6 cellular contexts compared by ENCODE assay signal in genomic region chr12:6936642-6937480, GRCh38. TPM values are rescaled to one million over a fixed set of nuclear protein-coding genes. Genes with fewer than 3 reads are reported as not detected.
DNase-seq lines count a peak whose midpoint lies in the region; ATAC-seq and TF ChIP-seq lines count a peak whose summit lies in the region.

No MANE protein-coding gene starts in this region.

- H3K36me3 ChIP-seq in DOHH2 (ENCODE audit: control insufficient read depth, low read length) (peaks cover 2% of the 10 kb centered on the region), MM.1S (replicated peaks; ENCODE audit: insufficient read depth, low read length) (no peaks in the 10 kb centered on the region), neural cell (ENCODE audit: insufficient read depth, low read length) (peaks cover 8% of the 10 kb centered on the region)

- no peak for ATAC-seq in GM18858 (IDR thresholded peaks at IDR 0.05; ENCODE audit: unreplicated experiment)

- peak overlapping the region; percentile 57 to 90 (median 87) for H3K4me3 Mint-ChIP-seq in brain

- H3K9me3 ChIP-seq in DOHH2 (ENCODE audit: control insufficient read depth, insufficient read depth, low read length) (no peaks in the 10 kb centered on the region), MM.1S (replicated peaks; ENCODE audit: insufficient read depth, low read length) (no peaks in the 10 kb centered on the region), neural cell (ENCODE audit: low read length) (no peaks in the 10 kb centered on the region)

- H3K4me1 Mint-ChIP-seq in brain: peaks cover 70% of the 10 kb centered on the region

- in situ Hi-C loops in KBM-7 (cut with MboI; ENCODE audit: low pct_unique_long_range_greater_than_20kb, low sequenced_read_pairs): no loop called here

- H3F3A ChIP-seq in DOHH2 (ENCODE audit: control insufficient read depth, insufficient read depth): peaks cover 5% of the 10 kb centered on the region; the same call in 1 of the 2 replicates
- peaks cover 7% of the 10 kb centered on the region; the same call in 1 of the 2 replicates for H3F3A ChIP-seq in MM.1S (ENCODE audit: insufficient read depth, low read length)
- H3F3A ChIP-seq in neural cell (ENCODE audit: insufficient read depth, low read length, poor library complexity, severe bottlenecking): peaks cover 3% of the 10 kb centered on the region

- H3K4me2 ChIP-seq in DOHH2 (ENCODE audit: low read length): peak overlapping the region; percentile 96
- peak overlapping the region; percentile 76 for H3K4me2 ChIP-seq in MM.1S (ENCODE audit: low read depth, low read length)
- H3K4me2 ChIP-seq in neural cell (ENCODE audit: low read length): no peak overlapping the region

- H3K27ac ChIP-seq in DOHH2 (ENCODE audit: low read depth, low read length) (peak overlapping the region; percentile 85), MM.1S (ENCODE audit: low read length) (peak overlapping the region; percentile 88; the same call in 1 of the 2 replicates), neural cell (ENCODE audit: low read length) (peak overlapping the region; percentile 91)

- no peak for TF ChIP-seq RAD21 in neural cell (conservative IDR thresholded peaks at IDR 0.05)

- H3K27me3 Mint-ChIP-seq in brain: no peaks in the 10 kb centered on the region

- TF ChIP-seq CTCF in DOHH2 (IDR thresholded peaks at IDR 0.05; ENCODE audit: low read depth, low read length, poor library complexity, severe bottlenecking) (peak; percentile 54), MM.1S (IDR thresholded peaks at IDR 0.05; ENCODE audit: low read length) (no peak), brain (conservative IDR thresholded peaks at IDR 0.05) (no peak), neural cell (IDR thresholded peaks at IDR 0.05; ENCODE audit: poor library complexity, severe bottlenecking) (no peak)

- H3K4me1 ChIP-seq in DOHH2 (ENCODE audit: control insufficient read depth, low read length) (peaks cover 18% of the 10 kb centered on the region), MM.1S (ENCODE audit: low read length) (peaks cover 8% of the 10 kb centered on the region; the same call in 1 of the 2 replicates)

- H3K27me3 ChIP-seq in DOHH2 (ENCODE audit: control insufficient read depth, low read length): no peaks in the 10 kb centered on the region
- H3K27me3 ChIP-seq in MM.1S (replicated peaks; ENCODE audit: insufficient read depth, low read length): no peaks in the 10 kb centered on the region
- no peaks in the 10 kb centered on the region for H3K27me3 ChIP-seq in neural cell (ENCODE audit: insufficient read depth, low read depth, low read length)

- H4K20me1 ChIP-seq in DOHH2 (ENCODE audit: control insufficient read depth, insufficient read depth, low read depth, low read length) (no peaks in the 10 kb centered on the region), MM.1S (ENCODE audit: insufficient read depth, low read length) (no peaks in the 10 kb centered on the region), neural cell (ENCODE audit: insufficient read depth) (peaks cover 10% of the 10 kb centered on the region)

- peak overlapping the region; percentile 59 to 100 (median 93) for H3K27ac Mint-ChIP-seq in brain

- H3K9me2 ChIP-seq in DOHH2 (replicated peaks; ENCODE audit: control insufficient read depth, low read length) (no peaks in the 10 kb centered on the region), MM.1S (replicated peaks; ENCODE audit: insufficient read depth, low read length) (no peaks in the 10 kb centered on the region), neural cell (ENCODE audit: insufficient read depth, low read length) (no peaks in the 10 kb centered on the region)

- H3K4me3 ChIP-seq in DOHH2 (ENCODE audit: low read length): peak overlapping the region; percentile 88
- peak overlapping the region; percentile 67 for H3K4me3 ChIP-seq in MM.1S (ENCODE audit: low read length)
- H3K4me3 ChIP-seq in neural cell (ENCODE audit: low read length): peak overlapping the region; percentile 71

- peaks cover 14% of the 10 kb centered on the region for H3K79me2 ChIP-seq in DOHH2 (ENCODE audit: control insufficient read depth, low read length)
- peaks cover 37% of the 10 kb centered on the region for H3K79me2 ChIP-seq in MM.1S (ENCODE audit: low read length)
- peaks cover 24% of the 10 kb centered on the region for H3K79me2 ChIP-seq in neural cell (replicated peaks; ENCODE audit: insufficient read depth, low read length)

- H3K9ac ChIP-seq in MM.1S (ENCODE audit: low read length) (peak overlapping the region; percentile 95), neural cell (ENCODE audit: low read length) (peak overlapping the region; percentile 86)

- peaks cover 0 to 7% (median 0%) of the 10 kb centered on the region in 5 experiments for H3K9me3 Mint-ChIP-seq in brain

- H2AFZ ChIP-seq in MM.1S (ENCODE audit: low read length) (no peak overlapping the region), neural cell (ENCODE audit: low read depth, low read length) (no peak overlapping the region)

- peaks cover 46% of the 10 kb centered on the region for H3K36me3 Mint-ChIP-seq in brain

- DNase-seq in MM.1S (no peak), KBM-7 (no peak)

- TF ChIP-seq EP300 in neural cell (conservative IDR thresholded peaks at IDR 0.05; ENCODE audit: poor library complexity, severe bottlenecking): no peak

TF ChIP-seq in neural cell, 6 proteins besides CTCF, POLR2A, EP300 and RAD21:
- peak; percentile 7 for TF ChIP-seq POLR2AphosphoS5 (IDR thresholded peaks at IDR 0.05)
- no peak for TF ChIP-seq SMC3 (conservative IDR thresholded peaks at IDR 0.05; ENCODE audit: poor library complexity)

RNA-seq across cellular contexts. Expression of gene RNU7-1, which starts 6.8 kb away (rescaled TPM):
- polyA plus RNA-seq in brain (ENCODE audit: insufficient read depth, low read depth, low replicate concordance) (not detected), neural cell (not detected in 2 replicates)
- polyA minus RNA-seq in neural cell: not detected in 2 replicates

RNA-seq across cellular contexts. Expression of gene C12orf57, which starts 7.0 kb away (rescaled TPM):
- polyA plus RNA-seq in brain (ENCODE audit: insufficient read depth, low read depth, low replicate concordance): 619 TPM
- 477 and 500 TPM in 2 replicates for polyA plus RNA-seq in neural cell
- 118 and 135 TPM in 2 replicates for polyA minus RNA-seq in neural cell

RNA-seq across cellular contexts. Expression of gene ATN1, which starts 9.1 kb away (rescaled TPM):
- polyA plus RNA-seq in brain (ENCODE audit: insufficient read depth, low read depth, low replicate concordance) (221 TPM), neural cell (9.2 and 13.7 TPM in 2 replicates)
- polyA minus RNA-seq in neural cell: 17.5 and 27.1 TPM in 2 replicates

RNA-seq across cellular contexts. Expression of gene PTPN6, which starts 14.3 kb away (rescaled TPM):
- polyA plus RNA-seq in brain (ENCODE audit: insufficient read depth, low read depth, low replicate concordance): 28.3 TPM
- polyA plus RNA-seq in neural cell: not detected in 2 replicates
- polyA minus RNA-seq in neural cell: 0.46 TPM in 1 of 2 replicates, not detected in the other

RNA-seq across cellular contexts. Expression of gene ENO2, which starts 22.5 kb away (rescaled TPM):
- 553 TPM for polyA plus RNA-seq in brain (ENCODE audit: insufficient read depth, low read depth, low replicate concordance)
- polyA plus RNA-seq in neural cell: 193 and 228 TPM in 2 replicates
- polyA minus RNA-seq in neural cell: 157 and 175 TPM in 2 replicates

Comparison
In these comparisons a context has a peak if more than half of its experiments do, and no peak if none do; other contexts are left out.
1. RNA of gene ATN1, which starts 9.1 kb away (polyA plus RNA-seq): 221 TPM in brain (single experiment); 9.2 to 13.7 TPM in neural cell; every median in the first group is over 10 times any median in the second.
2. Peak in every context shown above with its lines, with median percentiles within 50 percentile points of each other: H3K27ac ChIP-seq and H3K4me3 ChIP-seq.